ENCODE assay signal across 22 cellular contexts in the genomic region with DNA sequence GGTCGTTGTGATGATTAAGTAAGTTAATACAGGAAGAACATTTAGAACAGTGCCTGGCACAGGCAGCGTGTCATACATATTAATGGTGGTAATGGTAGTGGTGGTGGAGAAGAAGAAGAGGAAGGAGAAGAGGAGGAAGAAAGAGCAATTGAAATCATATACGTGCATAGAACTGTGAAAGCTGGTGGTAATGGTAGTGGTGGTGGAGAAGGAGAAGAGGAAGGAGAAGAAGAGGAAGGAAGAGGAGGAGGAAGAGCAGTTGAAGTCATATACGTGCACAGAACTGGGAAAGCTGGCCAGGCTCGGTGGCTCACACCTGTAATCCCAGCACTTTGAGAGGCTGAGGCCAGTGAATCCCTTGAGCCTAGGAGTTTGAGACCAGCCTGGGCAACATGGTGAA.
DNase-seq lines count a peak whose midpoint lies in the region; ATAC-seq and TF ChIP-seq lines count a peak whose summit lies in the region.
"Had no signal": no experiment of that assay in that cellular context is flagged by ENCODE, and none has a peak within 500 bp of the region (broad histone marks: within the 10 kb centered on the region; RNA-seq: fewer than 3 reads in every experiment).

No MANE protein-coding gene starts in this region.

- TF ChIP-seq CTCF in nephron (IDR thresholded peaks at IDR 0.05; ENCODE audit: unreplicated experiment in 3 of 3) (no peak), vagina (IDR thresholded peaks at IDR 0.05) (no peak), mucosa of descending colon (IDR thresholded peaks at IDR 0.05) (no peak)

- peaks cover 24% of the 10 kb centered on the region for H3K4me1 ChIP-seq in vagina
- peaks cover 5% of the 10 kb centered on the region for H3K4me1 ChIP-seq in mucosa of descending colon (ENCODE audit: low read depth)

- H3K27me3 Mint-ChIP-seq in nephron (ENCODE audit: low read depth): no peaks in the 10 kb centered on the region
- H3K27me3 Mint-ChIP-seq: naive thymus-derived CD4-positive, alpha-beta T cell had no signal

- peaks cover 64% of the 10 kb centered on the region for H3K4me1 Mint-ChIP-seq in nephron

- peak overlapping the region in 2 of 3 experiments; percentile 3 to 40 for H3K27ac Mint-ChIP-seq in nephron
- H3K27ac Mint-ChIP-seq: activated CD8-positive, alpha-beta T cell treated with anti-CD3 and anti-CD28 coated beads, Interleukin-2, amount 10 ng/mL, durations not matched to agents 7 days and 5 days; naive thymus-derived CD4-positive, alpha-beta T cell had no signal

- no peak for TF ChIP-seq POLR2A in vagina (IDR thresholded peaks at IDR 0.05)

- intact Hi-C loops in vagina (cut with DNase I) (no loop called here), mucosa of descending colon (cut with DNase I, micrococcal nuclease) (loop anchor here in 1 of 2 donors (10.0 kb wide), 1 partner anchor 909 kb away; a partner anchor contains a TSS)

- H3K9me3 Mint-ChIP-seq in nephron: no peaks in the 10 kb centered on the region

- peaks cover 5% of the 10 kb centered on the region for H3K36me3 Mint-ChIP-seq in nephron (ENCODE audit: low read depth)
- H3K36me3 Mint-ChIP-seq: brain had no signal

- H3K4me3 ChIP-seq in vagina (no peak overlapping the region), MG63 (no peak overlapping the region), mucosa of descending colon (no peak overlapping the region)
- H3K4me3 ChIP-seq: adrenal gland, heart right ventricle, tibial nerve had no signal

- H3K36me3 ChIP-seq in vagina (no peaks in the 10 kb centered on the region), MG63 (no peaks in the 10 kb centered on the region), mucosa of descending colon (ENCODE audit: low read depth) (no peaks in the 10 kb centered on the region)
- H3K36me3 ChIP-seq: adrenal gland, heart right ventricle, tibial nerve had no signal

- peak; percentile 41 for DNase-seq in SIG-M5 treated with dmso at 0.1 percent for 504 hours (lab: John Stamatoyannopoulos, UW; ENCODE audit: unreplicated experiment)
- DNase-seq in SIG-M5 (lab: John Stamatoyannopoulos, UW): no peak
- DNase-seq in SKM-1 treated with dmso at 0.1 percent for 144 hours (lab: John Stamatoyannopoulos, UW; ENCODE audit: unreplicated experiment): peak; percentile 76
- DNase-seq in vagina (ENCODE audit: extremely low spot score in 2 of 2): no peak
- no peak for DNase-seq in MG63
- DNase-seq in mucosa of descending colon: no peak
- DNase-seq: 8988T; activated CD4-positive, CD25-positive, alpha-beta regulatory T cell treated with anti-CD3 and anti-CD28 coated beads, Interleukin-2, amount 50 U/mL, for 72 hours; activated CD8-positive, alpha-beta T cell treated with anti-CD3 and anti-CD28 coated beads, Interleukin-2, amount 10 ng/mL, durations not matched to agents 7 days and 5 days; activated T-cell treated with anti-CD3 and anti-CD28 coated beads for 4 hours; adrenal gland; DMS153; heart right ventricle; left cardiac atrium; naive thymus-derived CD4-positive, alpha-beta T cell; NCI-H1105 treated with DMSO at 0.1 percent for 48 hours; NCI-H2029; NCI-H69 had no signal

- H3K27ac ChIP-seq in vagina: peak overlapping the region; percentile 13
- H3K27ac ChIP-seq: adrenal gland had no signal

- H3K27me3 ChIP-seq in vagina (no peaks in the 10 kb centered on the region), MG63 (no peaks in the 10 kb centered on the region)
- H3K27me3 ChIP-seq: adrenal gland, heart right ventricle, tibial nerve had no signal

- H3K4me3 Mint-ChIP-seq in nephron: no peak overlapping the region
- H3K4me3 Mint-ChIP-seq: activated CD8-positive, alpha-beta T cell treated with anti-CD3 and anti-CD28 coated beads, Interleukin-2, amount 10 ng/mL, durations not matched to agents 7 days and 5 days; brain; naive thymus-derived CD4-positive, alpha-beta T cell had no signal

- H3K9me3 ChIP-seq in vagina: no peaks in the 10 kb centered on the region
- no peaks in the 10 kb centered on the region for H3K9me3 ChIP-seq in MG63
- no peaks in the 10 kb centered on the region for H3K9me3 ChIP-seq in mucosa of descending colon
- H3K9me3 ChIP-seq: adrenal gland, heart right ventricle, tibial nerve had no signal

- ATAC-seq in HG03175 (IDR thresholded peaks at IDR 0.05; ENCODE audit: unreplicated experiment) (no peak), mucosa of descending colon (no peak)
- ATAC-seq: activated CD8-positive, alpha-beta T cell treated with anti-CD3 and anti-CD28 coated beads, Interleukin-2, amount 10 ng/mL, durations not matched to agents 7 days and 5 days had no signal

Comparison
In these comparisons a context has a peak if more than half of its experiments do, and no peak if none do; other contexts are left out.
1. DNase-seq: peak in SIG-M5 treated with dmso at 0.1 percent for 504 hours (single experiment) and SKM-1 treated with dmso at 0.1 percent for 144 hours (single experiment); none in SIG-M5 (single experiment), vagina (0 of 2), MG63 (single experiment) and mucosa of descending colon (0 of 3).